ENCODE assay signal across 13 cellular contexts in genomic region chr10:33229252-33229943, GRCh38.
A peak's percentile ranks its signal among the peaks of the same experiment; 100 is the strongest.
DNase-seq lines count a peak whose midpoint lies in the region; ATAC-seq and TF ChIP-seq lines count a peak whose summit lies in the region.
"Had no signal": no experiment of that assay in that cellular context is flagged by ENCODE, and none has a peak within 500 bp of the region (broad histone marks: within the 10 kb centered on the region; RNA-seq: fewer than 3 reads in every experiment).

No MANE protein-coding gene starts in this region.

- intact Hi-C loops in heart left ventricle (cut with DNase I): no loop called here
- intact Hi-C loops in left cardiac atrium (cut with DNase I): no loop called here
- intact Hi-C loops in spleen (cut with DNase I; ENCODE audit: low total_unique reads): no loop called here

- POLR2A ChIA-PET in SK-N-SH (lab: Yijun Ruan, JAX): no interaction called here

- no peak for TF ChIP-seq RAD21 in SK-N-SH (IDR thresholded peaks at IDR 0.05; ENCODE audit: low read length)

- WGBS in heart left ventricle, 4 donors: 55 to 65% (median 61%) methylated on average over 3 of the region's 3 CpGs
- 87% methylated on average over 3 of the region's 3 CpGs for WGBS in SK-N-SH (ENCODE audit: low lambda C conversion rate)
- 72 to 82% (median 77%) methylated on average over 3 of the region's 3 CpGs for WGBS in spleen, 5 donors

- H3K9me3 ChIP-seq in heart left ventricle: no peaks in the 10 kb centered on the region
- no peaks in the 10 kb centered on the region for H3K9me3 ChIP-seq in SK-N-SH
- no peaks in the 10 kb centered on the region for H3K9me3 ChIP-seq in spleen
- H3K9me3 ChIP-seq: uterus had no signal

- H3K9ac ChIP-seq in SK-N-SH: peak overlapping the region; percentile 10; the same call in 1 of the 2 replicates

- H3K36me3 ChIP-seq in heart left ventricle (peaks cover 0 to 63% (median 39%) of the 10 kb centered on the region in 9 donors), SK-N-SH (replicated peaks in 1 of 2; ENCODE audit: control insufficient read depth in 1 of 2, insufficient read depth in 2 of 2, low read length in 1 of 2) (peaks cover 13 to 64% of the 10 kb centered on the region in 2 experiments), spleen (peaks cover 0 to 21% (median 5%) of the 10 kb centered on the region in 6 donors)
- H3K36me3 ChIP-seq: uterus had no signal

- in situ Hi-C loops in G401 (cut with HindIII; ENCODE audit: low sequenced_read_pairs): no loop called here

- H3K27me3 ChIP-seq in heart left ventricle (no peaks in the 10 kb centered on the region), SK-N-SH (ENCODE audit: insufficient read depth) (no peaks in the 10 kb centered on the region), spleen (replicated peaks in 1 of 7) (no peaks in the 10 kb centered on the region)
- H3K27me3 ChIP-seq: uterus had no signal

- peaks cover 14% of the 10 kb centered on the region for H3F3A ChIP-seq in SK-N-SH (replicated peaks; ENCODE audit: insufficient read depth)

- no peak for TF ChIP-seq CTCF in heart left ventricle (IDR thresholded peaks at IDR 0.05)
- no peak for TF ChIP-seq CTCF in SK-N-SH (IDR thresholded peaks at IDR 0.05)
- no peak for TF ChIP-seq CTCF in fibroblast of mammary gland (conservative IDR thresholded peaks at IDR 0.05; ENCODE audit: control insufficient read depth, insufficient read depth, low read depth, low read length)
- no peak for TF ChIP-seq CTCF in spleen (IDR thresholded peaks at IDR 0.05 in 8 of 11, conservative IDR thresholded peaks at IDR 0.05 in 3 of 11)

- TF ChIP-seq POLR2A in heart left ventricle (IDR thresholded peaks at IDR 0.05) (no peak), spleen (IDR thresholded peaks at IDR 0.05) (no peak)

- no peaks in the 10 kb centered on the region for H4K20me1 ChIP-seq in SK-N-SH (ENCODE audit: insufficient read depth)

- no peak for TF ChIP-seq EP300 in SK-N-SH (IDR thresholded peaks at IDR 0.05; ENCODE audit: borderline replicate concordance in 1 of 2, low read depth in 1 of 2, low read length in 1 of 2)

- no peak overlapping the region for H2AFZ ChIP-seq in SK-N-SH (ENCODE audit: low read depth)

- peaks cover 71% of the 10 kb centered on the region for H3K79me2 ChIP-seq in SK-N-SH (ENCODE audit: insufficient read depth)

- peak overlapping the region; percentile 16; the same call in 1 of the 2 replicates for H3K4me2 ChIP-seq in SK-N-SH

- peak overlapping the region in 10 of 12 donors; percentile 13 to 62 (median 54) for H3K27ac ChIP-seq in heart left ventricle
- peak overlapping the region; percentile 58 to 74; a peak in 3 of 4 replicates for H3K27ac ChIP-seq in SK-N-SH (ENCODE audit: low read depth in 2 of 2, low read length in 1 of 2)
- peak overlapping the region in 7 of 8 donors; percentile 9 to 43 (median 19) for H3K27ac ChIP-seq in spleen
- H3K27ac ChIP-seq: uterus had no signal

- ATAC-seq in heart left ventricle: no peak
- no peak for ATAC-seq in left cardiac atrium
- no peak for ATAC-seq in GM19463 (IDR thresholded peaks at IDR 0.05; ENCODE audit: unreplicated experiment)
- ATAC-seq in GM18511 (IDR thresholded peaks at IDR 0.05; ENCODE audit: unreplicated experiment): no peak
- ATAC-seq: activated CD8-positive, alpha-beta T cell treated with anti-CD3 and anti-CD28 coated beads for 36 hours; activated naive CD8-positive, alpha-beta T cell treated with anti-CD3 and anti-CD28 coated beads, Interleukin-2, amount 50 U/mL, for 24 hours; activated T-cell treated with anti-CD3 and anti-CD28 coated beads, Interleukin-2, amount 50 U/mL, for 72 hours; stimulated activated naive CD8-positive, alpha-beta T cell treated with anti-CD3 and anti-CD28 coated beads, Interleukin-15, amount 100 ng/mL, for 72 hours had no signal

- H3K4me1 ChIP-seq in heart left ventricle (peaks cover 2 to 81% (median 58%) of the 10 kb centered on the region in 12 donors), SK-N-SH (ENCODE audit: control insufficient read depth in 1 of 2, insufficient read depth in 2 of 2, low read depth in 1 of 2, low read length in 1 of 2) (peaks cover 2 to 26% of the 10 kb centered on the region in 2 experiments; a peak in 3 of 4 replicates), spleen (peaks cover 0 to 23% (median 1%) of the 10 kb centered on the region in 6 donors)

- no peaks in the 10 kb centered on the region for H3K9me2 ChIP-seq in SK-N-SH

- DNase-seq in heart left ventricle: no peak
- no peak for DNase-seq in left cardiac atrium
- no peak for DNase-seq in SK-N-SH
- DNase-seq in fibroblast of mammary gland (ENCODE audit: low read depth): peak; percentile 40
- no peak for DNase-seq in spleen
- DNase-seq in G401 (ENCODE audit: low spot score): no peak
- DNase-seq: activated CD8-positive, alpha-beta T cell treated with anti-CD3 and anti-CD28 coated beads for 36 hours; activated naive CD8-positive, alpha-beta T cell treated with anti-CD3 and anti-CD28 coated beads, Interleukin-2, amount 50 U/mL, for 24 hours; activated T-cell treated with anti-CD3 and anti-CD28 coated beads, Interleukin-2, amount 50 U/mL, for 72 hours; stimulated activated naive CD8-positive, alpha-beta T cell treated with anti-CD3 and anti-CD28 coated beads, Interleukin-15, amount 100 ng/mL, for 72 hours; uterus had no signal

- H3K4me3 ChIP-seq in heart left ventricle (no peak overlapping the region), SK-N-SH (ENCODE audit: low read depth in 2 of 2, low read length in 1 of 2) (no peak overlapping the region), fibroblast of mammary gland (ENCODE audit: control insufficient read depth, low read depth, low read length) (no peak overlapping the region), spleen (no peak overlapping the region)
- H3K4me3 ChIP-seq: uterus had no signal

- CTCF ChIA-PET in SK-N-SH (lab: Yijun Ruan, JAX): no interaction called here

TF ChIP-seq in SK-N-SH, 30 proteins besides CTCF, POLR2A, EP300 and RAD21:
- no peak for TF ChIP-seq SMC3 (IDR thresholded peaks at IDR 0.05; ENCODE audit: low read depth, low read length)
- TF ChIP-seq RXRA (IDR thresholded peaks at IDR 0.05; ENCODE audit: borderline replicate concordance, low read depth): no peak
- TF ChIP-seq GATA2 (CRISPR knock-in tag; IDR thresholded peaks at IDR 0.05): no peak
- TF ChIP-seq REST (IDR thresholded peaks at IDR 0.05; ENCODE audit: low read depth, low read length): no peak
- peak; percentile 48; the same call in 1 of the 2 replicates for TF ChIP-seq FOSL2 (IDR thresholded peaks at IDR 0.05; ENCODE audit: borderline replicate concordance, low read depth)
- no peak for TF ChIP-seq MAX (IDR thresholded peaks at IDR 0.05; ENCODE audit: low read depth)
- no peak for TF ChIP-seq CHD2 (IDR thresholded peaks at IDR 0.05; ENCODE audit: low read length, partially characterized antibody)
- TF ChIP-seq TAF1 (IDR thresholded peaks at IDR 0.05; ENCODE audit: borderline replicate concordance, low read depth, low read length): no peak
- TF ChIP-seq USF1 (IDR thresholded peaks at IDR 0.05; ENCODE audit: borderline replicate concordance, low read depth): no peak
- TF ChIP-seq JUND (IDR thresholded peaks at IDR 0.05): peak; percentile 45
- TF ChIP-seq RFX5 (IDR thresholded peaks at IDR 0.05; ENCODE audit: low read length): no peak
- TF ChIP-seq NRF1 (IDR thresholded peaks at IDR 0.05; ENCODE audit: low read depth, low read length): no peak
- TF ChIP-seq POLR2AphosphoS5 (IDR thresholded peaks at IDR 0.05; ENCODE audit: low read depth, low read length): no peak
- peak; percentile 33; the same call in 1 of the 2 replicates for TF ChIP-seq TCF12 (IDR thresholded peaks at IDR 0.05)
